In the genomic region with DNA sequence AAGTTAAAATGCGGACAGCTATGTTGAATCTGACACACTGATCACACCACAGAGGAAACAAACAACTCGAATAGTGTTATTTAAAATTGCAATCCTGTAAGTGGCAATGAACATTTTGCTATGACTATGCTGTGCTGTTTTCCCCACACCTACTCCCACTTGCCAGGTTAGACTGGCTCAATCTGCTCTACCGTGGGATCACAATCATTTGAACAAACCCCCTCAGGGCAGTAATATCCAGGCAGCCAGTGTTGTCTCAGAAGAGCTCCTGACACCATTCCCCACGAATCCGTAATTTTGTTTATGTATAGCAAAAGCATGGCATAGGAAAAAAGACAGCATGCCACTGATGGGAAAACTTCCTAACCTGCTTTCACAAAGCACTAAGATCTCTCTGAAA, we compare ENCODE assay signal across 20 cellular contexts.
"Had no signal": no experiment of that assay in that cellular context is flagged by ENCODE, and none has a peak within 500 bp of the region (broad histone marks: within the 10 kb centered on the region; RNA-seq: fewer than 3 reads in every experiment).

No MANE protein-coding gene starts in this region.

- H3K36me3 ChIP-seq: ovary, upper lobe of right lung had no signal

- DNase-seq: activated CD4-positive, alpha-beta T cell treated with anti-CD3 and anti-CD28 coated beads, Interleukin-2, amount 50 U/mL, for 48 hours; activated CD8-positive, alpha-beta memory T cell treated with anti-CD3 and anti-CD28 coated beads, Interleukin-2, amount 10 ng/mL, durations not matched to agents 7 days and 5 days; activated effector memory CD4-positive, alpha-beta T cell treated with Interleukin-2 at 50 U/mL for 16 hours; activated T-cell treated with anti-CD3 and anti-CD28 coated beads, Interleukin-2, amount 50 U/mL, for 24 hours; amniotic stem cell; effector memory CD8-positive, alpha-beta T cell; erythroblast; left colon; mammary epithelial cell; ovary; stimulated activated CD4-positive, alpha-beta T cell treated with anti-CD3 and anti-CD28 coated beads, Interleukin-15, amount 100 ng/mL, for 24 hours; stimulated activated CD4-positive, alpha-beta T cell treated with anti-CD3 and anti-CD28 coated beads, Interleukin-4, amount 100 ng/mL, for 24 hours; stimulated activated naive CD8-positive, alpha-beta T cell treated with anti-CD3 and anti-CD28 coated beads, Interleukin-15, amount 100 ng/mL, for 72 hours; testis; upper lobe of right lung had no signal

- ATAC-seq: activated CD4-positive, CD25-positive, alpha-beta regulatory T cell treated with anti-CD3 and anti-CD28 coated beads, Interleukin-2, amount 50 U/mL, for 24 hours; activated CD8-positive, alpha-beta memory T cell treated with anti-CD3 and anti-CD28 coated beads, Interleukin-2, amount 10 ng/mL, durations not matched to agents 7 days and 5 days; activated naive CD4-positive, alpha-beta T cell treated with anti-CD3 and anti-CD28 coated beads, Interleukin-2, amount 50 U/mL, for 72 hours; effector memory CD8-positive, alpha-beta T cell; left colon; stimulated activated naive CD8-positive, alpha-beta T cell treated with anti-CD3 and anti-CD28 coated beads, Interleukin-15, amount 100 ng/mL, for 72 hours; upper lobe of right lung had no signal

- H3K9me3 ChIP-seq: ovary, testis, upper lobe of right lung had no signal

- H3K27ac Mint-ChIP-seq: activated CD8-positive, alpha-beta memory T cell treated with anti-CD3 and anti-CD28 coated beads, Interleukin-2, amount 10 ng/mL, durations not matched to agents 7 days and 5 days; activated naive CD4-positive, alpha-beta T cell treated with anti-CD3 and anti-CD28 coated beads, Interleukin-2, amount 50 U/mL, for 72 hours; activated T-cell treated with anti-CD3 and anti-CD28 coated beads, Interleukin-2, amount 50 U/mL, for 24 hours; dendritic cell treated with granulocyte-macrophage colony-stimulating factor and Interleukin-4, amounts not matched to agents 40 ng/mL and 50 ng/mL, for 4 days; effector memory CD8-positive, alpha-beta T cell; stimulated activated naive CD8-positive, alpha-beta T cell treated with anti-CD3 and anti-CD28 coated beads, Interleukin-15, amount 100 ng/mL, for 72 hours; T-helper 2 cell treated with Interferon-gamma antibody and Interleukin-4, amounts not matched to agents 5 μg/mL and 100 μg/mL, for 36 hours had no signal

- H3K36me3 Mint-ChIP-seq: activated CD8-positive, alpha-beta memory T cell treated with anti-CD3 and anti-CD28 coated beads, Interleukin-2, amount 10 ng/mL, durations not matched to agents 7 days and 5 days; activated naive CD4-positive, alpha-beta T cell treated with anti-CD3 and anti-CD28 coated beads, Interleukin-2, amount 50 U/mL, for 72 hours; brain had no signal

- H3K4me3 Mint-ChIP-seq: activated CD8-positive, alpha-beta memory T cell treated with anti-CD3 and anti-CD28 coated beads, Interleukin-2, amount 10 ng/mL, durations not matched to agents 7 days and 5 days; activated T-cell treated with anti-CD3 and anti-CD28 coated beads, Interleukin-2, amount 50 U/mL, for 24 hours; dendritic cell treated with granulocyte-macrophage colony-stimulating factor and Interleukin-4, amounts not matched to agents 40 ng/mL and 50 ng/mL, for 4 days; effector memory CD8-positive, alpha-beta T cell; stimulated activated naive CD8-positive, alpha-beta T cell treated with anti-CD3 and anti-CD28 coated beads, Interleukin-15, amount 100 ng/mL, for 72 hours; T-helper 2 cell treated with Interferon-gamma antibody and Interleukin-4, amounts not matched to agents 5 μg/mL and 100 μg/mL, for 36 hours had no signal

- H3K4me1 Mint-ChIP-seq: activated CD8-positive, alpha-beta memory T cell treated with anti-CD3 and anti-CD28 coated beads, Interleukin-2, amount 10 ng/mL, durations not matched to agents 7 days and 5 days; stimulated activated naive CD8-positive, alpha-beta T cell treated with anti-CD3 and anti-CD28 coated beads, Interleukin-15, amount 100 ng/mL, for 72 hours had no signal

- H3K27ac ChIP-seq: ovary, testis, upper lobe of right lung had no signal

- H3K4me1 ChIP-seq: testis, upper lobe of right lung had no signal

- H3K4me3 ChIP-seq: ovary, testis, upper lobe of right lung had no signal

- H3K27me3 Mint-ChIP-seq: activated CD8-positive, alpha-beta memory T cell treated with anti-CD3 and anti-CD28 coated beads, Interleukin-2, amount 10 ng/mL, durations not matched to agents 7 days and 5 days; activated T-cell treated with anti-CD3 and anti-CD28 coated beads, Interleukin-2, amount 50 U/mL, for 24 hours; dendritic cell treated with granulocyte-macrophage colony-stimulating factor and Interleukin-4, amounts not matched to agents 40 ng/mL and 50 ng/mL, for 4 days; effector memory CD8-positive, alpha-beta T cell; stimulated activated naive CD8-positive, alpha-beta T cell treated with anti-CD3 and anti-CD28 coated beads, Interleukin-15, amount 100 ng/mL, for 72 hours had no signal

- H3K9me3 Mint-ChIP-seq: activated T-cell treated with anti-CD3 and anti-CD28 coated beads, Interleukin-2, amount 50 U/mL, for 24 hours; brain; dendritic cell treated with granulocyte-macrophage colony-stimulating factor and Interleukin-4, amounts not matched to agents 40 ng/mL and 50 ng/mL, for 4 days; stimulated activated naive CD8-positive, alpha-beta T cell treated with anti-CD3 and anti-CD28 coated beads, Interleukin-15, amount 100 ng/mL, for 72 hours; T-helper 2 cell treated with Interferon-gamma antibody and Interleukin-4, amounts not matched to agents 5 μg/mL and 100 μg/mL, for 36 hours had no signal

- H3K27me3 ChIP-seq: ovary, testis, upper lobe of right lung had no signal
